ENCODE assay signal across 2 cellular contexts in genomic region chr1:22196641-22197040, GRCh38.
TF ChIP-seq lines count a peak whose summit lies in the region.

No MANE protein-coding gene starts in this region.

TF ChIP-seq in HepG2, 621 proteins besides CTCF, POLR2A, EP300 and RAD21:
- TF ChIP-seq ZNF83 (CRISPR knock-in tag; IDR thresholded peaks at IDR 0.05; ENCODE audit: borderline replicate concordance) (no peak), ZNF629 (CRISPR knock-in tag; conservative IDR thresholded peaks at IDR 0.05) (peak; percentile 75)

TF ChIP-seq in H1, 55 proteins besides CTCF, POLR2A, EP300 and RAD21:
- TF ChIP-seq PHF8 (conservative IDR thresholded peaks at IDR 0.05; ENCODE audit: low read depth, low read length) (no peak), KDM1A (IDR thresholded peaks at IDR 0.05; ENCODE audit: borderline replicate concordance, low read length) (0 out of 2 replicates have a peak, but pooled peaks have one; percentile 27)
